In genomic region chr9:111952559-111952958, GRCh38 we compare ENCODE assay signal across 17 cellular contexts. TPM values are rescaled to one million over a fixed set of nuclear protein-coding genes. Genes with fewer than 3 reads are reported as not detected.
A peak's percentile ranks its signal among the peaks of the same experiment; 100 is the strongest.
DNase-seq lines count a peak whose midpoint lies in the region; ATAC-seq, FAIRE-seq and TF ChIP-seq lines count a peak whose summit lies in the region.
"Had no signal": no experiment of that assay in that cellular context is flagged by ENCODE, and none has a peak within 500 bp of the region (broad histone marks: within the 10 kb centered on the region; RNA-seq: fewer than 3 reads in every experiment).

No MANE protein-coding gene starts in this region.

- H3K4me2 ChIP-seq in SK-N-SH (0 out of 2 replicates have a peak overlapping the region, but pooled peaks have one; percentile 15), fibroblast of lung (ENCODE audit: extremely low read depth, insufficient read depth, low read length) (no peak overlapping the region)

- H3K27ac Mint-ChIP-seq in progenitor cell of endocrine pancreas: no peak overlapping the region
- no peak overlapping the region for H3K27ac Mint-ChIP-seq in stimulated activated naive B cell treated with anti-CD40 and anti-IgM and Interleukin-4, amounts not matched to agents 10 μg/mL and 1 μg/mL and 100 μg/mL, for 72 hours
- H3K27ac Mint-ChIP-seq: activated naive CD4-positive, alpha-beta T cell treated with anti-CD3 and anti-CD28 coated beads for 36 hours had no signal

- H3K27me3 ChIP-seq in SK-N-SH (ENCODE audit: insufficient read depth): no peaks in the 10 kb centered on the region
- no peaks in the 10 kb centered on the region for H3K27me3 ChIP-seq in fibroblast of lung (ENCODE audit: control insufficient read depth, insufficient read depth, low read length)
- H3K27me3 ChIP-seq: left lung, right atrium auricular region had no signal

- ATAC-seq in stimulated activated naive B cell treated with anti-CD40 and anti-IgM and Interleukin-4, amounts not matched to agents 10 μg/mL and 1 μg/mL and 100 μg/mL, for 72 hours (replicated peaks): no peak
- no peak for ATAC-seq in HG02588 (IDR thresholded peaks at IDR 0.05; ENCODE audit: unreplicated experiment)
- ATAC-seq: left lung had no signal

- H3K4me3 Mint-ChIP-seq in progenitor cell of endocrine pancreas (ENCODE audit: low read depth): no peak overlapping the region
- H3K4me3 Mint-ChIP-seq in stimulated activated naive B cell treated with anti-CD40 and anti-IgM and Interleukin-4, amounts not matched to agents 10 μg/mL and 1 μg/mL and 100 μg/mL, for 72 hours: no peak overlapping the region
- H3K4me3 Mint-ChIP-seq: activated naive CD4-positive, alpha-beta T cell treated with anti-CD3 and anti-CD28 coated beads for 36 hours had no signal

- no peak for TF ChIP-seq EP300 in SK-N-SH (IDR thresholded peaks at IDR 0.05; ENCODE audit: borderline replicate concordance in 1 of 2, low read depth in 1 of 2, low read length in 1 of 2)

- H3K27ac ChIP-seq in SK-N-SH (ENCODE audit: low read depth in 2 of 2, low read length in 1 of 2) (peak overlapping the region in 1 of 2 experiments; percentile 33; a peak in 1 of 4 replicates), fibroblast of lung (ENCODE audit: insufficient read depth, low read length) (peak overlapping the region; percentile 37)
- H3K27ac ChIP-seq: left lung, right atrium auricular region had no signal

- H3K36me3 Mint-ChIP-seq in progenitor cell of endocrine pancreas (ENCODE audit: insufficient read depth): no peaks in the 10 kb centered on the region
- H3K36me3 Mint-ChIP-seq in stimulated activated naive B cell treated with anti-CD40 and anti-IgM and Interleukin-4, amounts not matched to agents 10 μg/mL and 1 μg/mL and 100 μg/mL, for 72 hours: no peaks in the 10 kb centered on the region
- H3K36me3 Mint-ChIP-seq: naive B cell had no signal

- peak; percentile 75 for DNase-seq in GM04504 (ENCODE audit: low read depth)
- DNase-seq in SK-N-SH: no peak
- DNase-seq in fibroblast of lung (ENCODE audit: low read depth in 2 of 2): peak; percentile 75 to 87
- peak; percentile 74 for DNase-seq in skeletal muscle cell (ENCODE audit: low read depth)
- DNase-seq in HTR-8/SVneo (ENCODE audit: insufficient read length, low spot score): no peak
- no peak for DNase-seq in progenitor cell of endocrine pancreas (ENCODE audit: low spot score, unreplicated experiment)
- DNase-seq in stimulated activated naive B cell treated with anti-CD40 and anti-IgM and Interleukin-4, amounts not matched to agents 10 μg/mL and 1 μg/mL and 100 μg/mL, for 72 hours: no peak
- DNase-seq: activated naive CD4-positive, alpha-beta T cell treated with anti-CD3 and anti-CD28 coated beads for 36 hours; GF-D8; left lung; naive B cell; NCI-H1436 treated with DMSO at 0.1 percent for 48 hours; NCI-H510A treated with DMSO at 0.1 percent for 48 hours; stimulated activated CD4-positive, alpha-beta T cell treated with anti-CD3 and anti-CD28 coated beads, Interleukin-2, amount 100 ng/mL, for 48 hours; T-helper 1 cell had no signal

- POLR2A ChIA-PET in SK-N-SH (lab: Yijun Ruan, JAX): no interaction called here

- peaks cover 9% of the 10 kb centered on the region for H3K27me3 Mint-ChIP-seq in progenitor cell of endocrine pancreas
- no peaks in the 10 kb centered on the region for H3K27me3 Mint-ChIP-seq in stimulated activated naive B cell treated with anti-CD40 and anti-IgM and Interleukin-4, amounts not matched to agents 10 μg/mL and 1 μg/mL and 100 μg/mL, for 72 hours
- H3K27me3 Mint-ChIP-seq: naive B cell had no signal

- no peaks in the 10 kb centered on the region for H3K9me3 Mint-ChIP-seq in progenitor cell of endocrine pancreas (ENCODE audit: low read depth)
- H3K9me3 Mint-ChIP-seq in stimulated activated naive B cell treated with anti-CD40 and anti-IgM and Interleukin-4, amounts not matched to agents 10 μg/mL and 1 μg/mL and 100 μg/mL, for 72 hours: no peaks in the 10 kb centered on the region
- H3K9me3 Mint-ChIP-seq: activated naive CD4-positive, alpha-beta T cell treated with anti-CD3 and anti-CD28 coated beads for 36 hours; naive B cell had no signal

- no peak for TF ChIP-seq CTCF in SK-N-SH (IDR thresholded peaks at IDR 0.05)
- no peak for TF ChIP-seq CTCF in fibroblast of lung (conservative IDR thresholded peaks at IDR 0.05 in 1 of 2, IDR thresholded peaks at IDR 0.05 in 1 of 2; ENCODE audit: low read depth in 1 of 2, low read length in 2 of 2)
- TF ChIP-seq CTCF in progenitor cell of endocrine pancreas (IDR thresholded peaks at IDR 0.05; ENCODE audit: unreplicated experiment): no peak

- H3K9me2 ChIP-seq in SK-N-SH: no peaks in the 10 kb centered on the region

- no peaks in the 10 kb centered on the region for H3K9me3 ChIP-seq in SK-N-SH
- H3K9me3 ChIP-seq in fibroblast of lung (ENCODE audit: control insufficient read depth, insufficient read depth, low read depth, low read length): no peaks in the 10 kb centered on the region
- H3K9me3 ChIP-seq: left lung, right atrium auricular region had no signal

- H3K79me2 ChIP-seq in SK-N-SH (ENCODE audit: insufficient read depth): no peaks in the 10 kb centered on the region
- no peaks in the 10 kb centered on the region for H3K79me2 ChIP-seq in fibroblast of lung (ENCODE audit: control insufficient read depth, insufficient read depth, low read length)

- H2AFZ ChIP-seq in SK-N-SH (ENCODE audit: low read depth) (no peak overlapping the region), fibroblast of lung (ENCODE audit: low read length) (no peak overlapping the region)

- no peak for TF ChIP-seq RAD21 in SK-N-SH (IDR thresholded peaks at IDR 0.05; ENCODE audit: low read length)

- H3K36me3 ChIP-seq in SK-N-SH (replicated peaks in 1 of 2; ENCODE audit: control insufficient read depth in 1 of 2, insufficient read depth in 2 of 2, low read length in 1 of 2): no peaks in the 10 kb centered on the region
- no peaks in the 10 kb centered on the region for H3K36me3 ChIP-seq in fibroblast of lung (ENCODE audit: control insufficient read depth, insufficient read depth, low read length)
- H3K36me3 ChIP-seq: left lung, right atrium auricular region had no signal

- peaks cover 5% of the 10 kb centered on the region for H3K4me1 Mint-ChIP-seq in progenitor cell of endocrine pancreas (ENCODE audit: low read depth)
- peaks cover 32 to 55% of the 10 kb centered on the region in 2 donors for H3K4me1 Mint-ChIP-seq in stimulated activated naive B cell treated with anti-CD40 and anti-IgM and Interleukin-4, amounts not matched to agents 10 μg/mL and 1 μg/mL and 100 μg/mL, for 72 hours

- WGBS in SK-N-SH (ENCODE audit: low lambda C conversion rate): 62% methylated on average over 3 of the region's 3 CpGs

- H3K4me1 ChIP-seq in SK-N-SH (ENCODE audit: control insufficient read depth in 1 of 2, insufficient read depth in 2 of 2, low read depth in 1 of 2, low read length in 1 of 2): peaks cover 0 to 4% of the 10 kb centered on the region in 2 experiments; a peak in 1 of 4 replicates
- H3K4me1 ChIP-seq in fibroblast of lung (ENCODE audit: control insufficient read depth, extremely low read depth, insufficient read depth, low read length): peaks cover 10% of the 10 kb centered on the region
- H3K4me1 ChIP-seq: right atrium auricular region had no signal

- peaks cover 8% of the 10 kb centered on the region for H3F3A ChIP-seq in SK-N-SH (replicated peaks; ENCODE audit: insufficient read depth)

- H4K20me1 ChIP-seq in SK-N-SH (ENCODE audit: insufficient read depth): no peaks in the 10 kb centered on the region
- H4K20me1 ChIP-seq in fibroblast of lung (ENCODE audit: control insufficient read depth, extremely low read depth, insufficient read depth, low read length): no peaks in the 10 kb centered on the region

- no peak for FAIRE-seq in HTR-8/SVneo (lab: Jason Lieb, UNC)

- CTCF ChIA-PET in SK-N-SH (lab: Yijun Ruan, JAX): no interaction called here

- H3K4me3 ChIP-seq in SK-N-SH (ENCODE audit: low read depth in 2 of 2, low read length in 1 of 2): no peak overlapping the region
- H3K4me3 ChIP-seq in fibroblast of lung (replicated peaks in 1 of 4; ENCODE audit: control extremely low read depth in 1 of 4, insufficient read depth in 1 of 4, low read depth in 3 of 4, low read length in 4 of 4): no peak overlapping the region
- H3K4me3 ChIP-seq in skeletal muscle cell (ENCODE audit: low read depth, low read length): no peak overlapping the region
- H3K4me3 ChIP-seq: left lung, right atrium auricular region had no signal

- H3K9ac ChIP-seq in SK-N-SH (peak overlapping the region; percentile 14; the same call in 1 of the 2 replicates), fibroblast of lung (ENCODE audit: insufficient read depth, low read length) (no peak overlapping the region)

TF ChIP-seq in SK-N-SH, 30 proteins besides CTCF, POLR2A, EP300 and RAD21:
- TF ChIP-seq RXRA (IDR thresholded peaks at IDR 0.05; ENCODE audit: borderline replicate concordance, low read depth) (peak; percentile 51; the same call in 1 of the 2 replicates), TCF12 (IDR thresholded peaks at IDR 0.05) (peak; percentile 12; the same call in 1 of the 2 replicates), YY1 (IDR thresholded peaks at IDR 0.05; ENCODE audit: low read depth) (no peak)

RNA-seq across cellular contexts. Expression of gene UGCG, which starts 55.9 kb away (rescaled TPM):
- polyA plus RNA-seq in SK-N-SH (2012; rRNA removed) (20.0 and 29.6 TPM in 2 replicates), fibroblast of lung (117 and 260 TPM in 2 replicates)
- 31.2 and 41.5 TPM in 2 replicates for polyA plus RNA-seq in SK-N-SH (2012; cell fraction: cytosol; rRNA removed)
- 14.0 and 31.3 TPM in 2 replicates for polyA plus RNA-seq in SK-N-SH (2012; cell fraction: nucleus; rRNA removed)
- total RNA-seq in fibroblast of lung (90.7 and 143 TPM in 2 replicates), progenitor cell of endocrine pancreas (26.8 and 27.7 TPM in 2 replicates)
- 55.0 and 121 TPM in 2 replicates for polyA plus RNA-seq in fibroblast of lung (2012)
- polyA minus RNA-seq in fibroblast of lung (ENCODE audit: low replicate concordance): 10.1 and 27.7 TPM in 2 replicates

Comparison
In these comparisons a context has a peak if more than half of its experiments do, and no peak if none do; other contexts are left out.
1. DNase-seq: peak in GM04504 (single experiment), fibroblast of lung (2 of 2) and skeletal muscle cell (single experiment); none in SK-N-SH (single experiment), HTR-8/SVneo (single experiment), progenitor cell of endocrine pancreas (single experiment) and stimulated activated naive B cell treated with anti-CD40 and anti-IgM and Interleukin-4, amounts not matched to agents 10 μg/mL and 1 μg/mL and 100 μg/mL, for 72 hours (single experiment).